ENCODE assay signal across 9 cellular contexts in the genomic region with DNA sequence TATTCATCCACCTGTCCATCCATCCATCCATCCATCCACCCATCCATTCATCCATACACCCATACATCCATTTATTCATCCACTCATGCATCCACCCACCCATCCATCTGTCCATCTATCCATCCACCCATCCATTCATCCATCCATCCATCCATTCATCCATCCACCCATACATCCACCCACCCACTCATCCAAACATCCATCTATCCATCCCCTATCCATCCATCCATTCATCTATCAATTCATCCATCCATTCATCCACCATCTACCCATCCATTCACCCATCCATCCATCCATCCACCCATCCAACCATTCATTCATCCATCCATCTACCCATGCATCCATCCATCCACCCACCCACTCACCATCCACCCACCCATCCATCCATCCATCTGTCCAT.
"Had no signal": no experiment of that assay in that cellular context is flagged by ENCODE, and none has a peak within 500 bp of the region (broad histone marks: within the 10 kb centered on the region; RNA-seq: fewer than 3 reads in every experiment).

No MANE protein-coding gene starts in this region.

- H3K4me3 ChIP-seq: GM23248 had no signal

- H3K36me3 Mint-ChIP-seq: IgD-negative memory B cell had no signal

- H3K9ac ChIP-seq: GM23248 had no signal

- H3K4me1 Mint-ChIP-seq: IgD-negative memory B cell had no signal

- FAIRE-seq: H54 had no signal

- H3K4me3 Mint-ChIP-seq: H9, HFFc6, IgD-negative memory B cell had no signal

- H3K27ac ChIP-seq: GM23248, HL-60 had no signal

- H3K27ac Mint-ChIP-seq: H9, HFFc6, IgD-negative memory B cell had no signal

- H2AFZ ChIP-seq: GM23248 had no signal

- DNase-seq: GM23248, GOT3, HCEC 1CT, HFFc6, KG1 had no signal

- H3K9me3 Mint-ChIP-seq: HFFc6, IgD-negative memory B cell had no signal
